2 cellular contexts compared by ENCODE assay signal in genomic region chr19:44772969-44773368, GRCh38.
A peak's percentile ranks its signal among the peaks of the same experiment; 100 is the strongest.
TF ChIP-seq lines count a peak whose summit lies in the region.

No MANE protein-coding gene starts in this region.

TF ChIP-seq in A549, 52 proteins besides CTCF, POLR2A, EP300 and RAD21:
- TF ChIP-seq ZFP36 (IDR thresholded peaks at IDR 0.05; ENCODE audit: borderline replicate concordance, partially characterized antibody) (peak; percentile 15), SMC3 (IDR thresholded peaks at IDR 0.05) (no peak), CBX8 (IDR thresholded peaks at IDR 0.05) (no peak), RARB (CRISPR knock-in tag; IDR thresholded peaks at IDR 0.05) (no peak)

TF ChIP-seq in HEK293, 187 proteins besides CTCF, POLR2A, EP300 and RAD21:
- TF ChIP-seq ZNF660 (tag by site-specific recombination; IDR thresholded peaks at IDR 0.05): peak; percentile 86
- TF ChIP-seq ZFP69B (tag by site-specific recombination; IDR thresholded peaks at IDR 0.05): no peak
- TF ChIP-seq ZNF2 (tag by site-specific recombination; IDR thresholded peaks at IDR 0.05): no peak
- TF ChIP-seq MEIS1 (CRISPR knock-in tag; IDR thresholded peaks at IDR 0.05; ENCODE audit: borderline replicate concordance): no peak
